Comparison of ENCODE assay signal across 11 cellular contexts in genomic region chr12:9115731-9116689, GRCh38. TPM values are rescaled to one million over a fixed set of nuclear protein-coding genes. Genes with fewer than 3 reads are reported as not detected.
DNase-seq lines count a peak whose midpoint lies in the region; FAIRE-seq and TF ChIP-seq lines count a peak whose summit lies in the region.
"Had no signal": no experiment of that assay in that cellular context is flagged by ENCODE, and none has a peak within 500 bp of the region (broad histone marks: within the 10 kb centered on the region; RNA-seq: fewer than 3 reads in every experiment).

TSS of gene A2M (minus strand) at chr12:9115919. CDS start at chr12:9115849, 70 bp downstream.

- no peaks in the 10 kb centered on the region for H3K27me3 Mint-ChIP-seq in CD4-positive, alpha-beta memory T cell

- no peaks in the 10 kb centered on the region for H3K36me3 ChIP-seq in CD4-positive, alpha-beta memory T cell (ENCODE audit: insufficient read depth, low read length)
- H3K36me3 ChIP-seq in bronchial epithelial cell (ENCODE audit: control insufficient read depth, insufficient read depth, low read length) = no peaks in the 10 kb centered on the region

- H3K27ac Mint-ChIP-seq in CD4-positive, alpha-beta memory T cell = peak within 1 kb of the TSS in 6 of 7 donors; percentile 7 to 85 (median 43)

- DNase-seq in CD4-positive, alpha-beta memory T cell = no peak
- DNase-seq in bronchial epithelial cell (ENCODE audit: low read depth) = no peak
- DNase-seq in inferior parietal cortex (ENCODE audit: extremely low spot score) = peak; percentile 41
- DNase-seq in renal cortical epithelial cell (ENCODE audit: low read depth) = peak; percentile 42
- DNase-seq in cerebellar cortex (ENCODE audit: low spot score) = no peak
- DNase-seq in stimulated activated CD4-positive, alpha-beta T cell treated with anti-CD3 and anti-CD28 coated beads, Interleukin-15, amount 100 ng/mL, for 24 hours = no peak
- DNase-seq in GM19239 (ENCODE audit: insufficient read length, low spot score) = no peak
- DNase-seq in glomerular visceral epithelial cell (ENCODE audit: extremely low spot score) = no peak
- DNase-seq: DMS79; KG1; stimulated activated CD4-positive, alpha-beta T cell treated with anti-CD3 and anti-CD28 coated beads, Interleukin-2, amount 100 ng/mL, for 24 hours had no signal

- no peaks in the 10 kb centered on the region for H3K9me3 Mint-ChIP-seq in CD4-positive, alpha-beta memory T cell

- POLR2A ChIA-PET in CD4-positive, alpha-beta memory T cell (lab: Charles Lee; ENCODE audit: partially characterized antibody) = interaction anchor here (1.4 kb wide), 1 partner anchor 9 kb away, joined by 3 read pairs; no protein-coding TSS in a partner anchor

- H3K27me3 ChIP-seq in CD4-positive, alpha-beta memory T cell (ENCODE audit: insufficient read depth, low read length) = no peaks in the 10 kb centered on the region
- no peaks in the 10 kb centered on the region for H3K27me3 ChIP-seq in bronchial epithelial cell (ENCODE audit: control insufficient read depth, insufficient read depth, low read length)

- H3K27ac ChIP-seq in CD4-positive, alpha-beta memory T cell (ENCODE audit: low read depth, low read length) = no peak within 1 kb of the TSS

- H3K4me1 Mint-ChIP-seq in CD4-positive, alpha-beta memory T cell = peaks cover 27 to 37% (median 30%) of the 10 kb centered on the region in 4 donors

- TF ChIP-seq CTCF in bronchial epithelial cell (IDR thresholded peaks at IDR 0.05; ENCODE audit: insufficient read depth, low read length, severe bottlenecking) = no peak

- H3K9me3 ChIP-seq in CD4-positive, alpha-beta memory T cell (ENCODE audit: control insufficient read depth in 1 of 2, low read length in 2 of 2) = no peaks in the 10 kb centered on the region

- peaks cover 9% of the 10 kb centered on the region for H3K4me1 ChIP-seq in CD4-positive, alpha-beta memory T cell (ENCODE audit: insufficient read depth, low read length)

- CTCF ChIA-PET in CD4-positive, alpha-beta memory T cell (lab: Charles Lee; ENCODE audit: partially characterized antibody) = interaction anchor here (1.2 kb wide), 1 partner anchor 459 kb away, joined by 3 read pairs; no protein-coding TSS in a partner anchor

- H3K36me3 Mint-ChIP-seq in CD4-positive, alpha-beta memory T cell = peaks cover 20 to 41% of the 10 kb centered on the region in 2 donors

- H3K4me3 Mint-ChIP-seq in CD4-positive, alpha-beta memory T cell = peak within 1 kb of the TSS in 6 of 8 donors; percentile 1 to 70 (median 42)

- FAIRE-seq in bronchial epithelial cell (lab: Jason Lieb, UNC) (peak; percentile 82), GM19239 (lab: Jason Lieb, UNC) (no peak)

- H3K4me3 ChIP-seq in CD4-positive, alpha-beta memory T cell (ENCODE audit: low read length in 2 of 2) = no peak within 1 kb of the TSS
- no peak within 1 kb of the TSS for H3K4me3 ChIP-seq in bronchial epithelial cell (ENCODE audit: low read depth, low read length)

- intact Hi-C loops in CD4-positive, alpha-beta memory T cell (cut with micrococcal nuclease) = no loop called here

RNA-seq across cellular contexts. Expression of gene A2M, which starts in this region (rescaled TPM):
- total RNA-seq in CD4-positive, alpha-beta memory T cell = 1 to 10 TPM; 3.0 to 3.1 TPM
- polyA plus RNA-seq in CD4-positive, alpha-beta memory T cell = 1 to 10 TPM in 1 of 2 donors, not detected in 1; 3.2 TPM
- 1.1 TPM in 1 of 2 replicates, not detected in the other for total RNA-seq in bronchial epithelial cell
- total RNA-seq in renal cortical epithelial cell = 0.35 and 2.8 TPM in 2 replicates

Comparison
In these comparisons a context has a peak if more than half of its experiments do, and no peak if none do; other contexts are left out.
1. DNase-seq: peak in inferior parietal cortex (single experiment) and renal cortical epithelial cell (single experiment); none in CD4-positive, alpha-beta memory T cell (0 of 5), bronchial epithelial cell (single experiment), cerebellar cortex (single experiment), stimulated activated CD4-positive, alpha-beta T cell treated with anti-CD3 and anti-CD28 coated beads, Interleukin-15, amount 100 ng/mL, for 24 hours (single experiment), GM19239 (single experiment) and glomerular visceral epithelial cell (single experiment).